In genomic region chr20:50645253-50646068, GRCh38 we compare ENCODE assay signal across 9 cellular contexts. TPM values are rescaled to one million over a fixed set of nuclear protein-coding genes. Genes with fewer than 3 reads are reported as not detected.
DNase-seq lines count a peak whose midpoint lies in the region; ATAC-seq and TF ChIP-seq lines count a peak whose summit lies in the region.
"Had no signal": no experiment of that assay in that cellular context is flagged by ENCODE, and none has a peak within 500 bp of the region (broad histone marks: within the 10 kb centered on the region; RNA-seq: fewer than 3 reads in every experiment).

No MANE protein-coding gene starts in this region.

- H3K4me1 ChIP-seq in tibial nerve, result peaks cover 0 to 11% (median 0%) of the 10 kb centered on the region in 4 donors

- WGBS in tibial nerve, 2 donors, result 65 to 69% methylated on average over 22 to 23 of the region's 23 CpGs

- no peaks in the 10 kb centered on the region for H3K9me3 ChIP-seq in tibial nerve

- no peak for TF ChIP-seq CTCF in kidney epithelial cell (IDR thresholded peaks at IDR 0.05; ENCODE audit: insufficient read depth, low read length, poor library complexity, severe bottlenecking)
- no peak for TF ChIP-seq CTCF in tibial nerve (IDR thresholded peaks at IDR 0.05)

- peak; percentile 87 for DNase-seq in HuH-7 (ENCODE audit: low spot score)
- DNase-seq in brain pericyte (ENCODE audit: low read depth, low spot score), result peak; percentile 92
- peak; percentile 99 for DNase-seq in kidney epithelial cell (ENCODE audit: low read depth)
- peak; percentile 38 to 60 for DNase-seq in tibial nerve (ENCODE audit: low spot score in 2 of 2)
- no peak for DNase-seq in activated naive CD4-positive, alpha-beta T cell treated with Interleukin-2 at 50 U/mL for 16 hours
- no peak for DNase-seq in middle frontal gyrus (ENCODE audit: extremely low spot score, low spot score)
- DNase-seq in hippocampal formation (lab: John Stamatoyannopoulos, UW), result no peak

- TF ChIP-seq POLR2A in tibial nerve (IDR thresholded peaks at IDR 0.05), result no peak

- H3K4me3 ChIP-seq in kidney epithelial cell (ENCODE audit: low read depth, low read length) (no peak overlapping the region), tibial nerve (no peak overlapping the region)

- H3K27me3 ChIP-seq in kidney epithelial cell (ENCODE audit: control insufficient read depth, insufficient read depth, low read length), result no peaks in the 10 kb centered on the region
- H3K27me3 ChIP-seq in tibial nerve, result no peaks in the 10 kb centered on the region

- peak overlapping the region in 2 of 4 donors; percentile 17 to 77 for H3K27ac ChIP-seq in tibial nerve

- no peaks in the 10 kb centered on the region for H3K36me3 ChIP-seq in kidney epithelial cell (ENCODE audit: control insufficient read depth, insufficient read depth, low read length)
- H3K36me3 ChIP-seq in tibial nerve, result no peaks in the 10 kb centered on the region

- ATAC-seq in GM21717 (IDR thresholded peaks at IDR 0.05; ENCODE audit: unreplicated experiment), result no peak

- peak in 1 of 2 donors; percentile 43 for TF ChIP-seq EP300 in tibial nerve (IDR thresholded peaks at IDR 0.05)

RNA-seq across cellular contexts. Expression of gene RIPOR3, which starts 45.9 kb away (rescaled TPM):
- total RNA-seq in kidney epithelial cell (0.08 and 0.41 TPM in 2 replicates), tibial nerve (10 to 100 TPM; 24.5 to 73.0 (median 35.5) TPM)
- total RNA-seq: T-helper 1 cell treated with Interleukin-12 subunit alpha and Interleukin-12 subunit beta and Interleukin-4 antibody, amounts not matched to agents 30 ng/mL and 1 ng/mL, for 36 hours had no signal

Comparison
In these comparisons a context has a peak if more than half of its experiments do, and no peak if none do; other contexts are left out.
1. DNase-seq: peak in HuH-7 (single experiment), brain pericyte (single experiment), kidney epithelial cell (single experiment) and tibial nerve (2 of 2); none in activated naive CD4-positive, alpha-beta T cell treated with Interleukin-2 at 50 U/mL for 16 hours (single experiment), middle frontal gyrus (single experiment) and hippocampal formation (0 of 2).
2. RNA of gene RIPOR3, which starts 45.9 kb away (total RNA-seq): 24.5 to 73.0 TPM in tibial nerve; 0.08 to 0.41 TPM in kidney epithelial cell; every median in the first group is over 10 times any median in the second.